ENCODE assay signal across 22 cellular contexts in the genomic region with DNA sequence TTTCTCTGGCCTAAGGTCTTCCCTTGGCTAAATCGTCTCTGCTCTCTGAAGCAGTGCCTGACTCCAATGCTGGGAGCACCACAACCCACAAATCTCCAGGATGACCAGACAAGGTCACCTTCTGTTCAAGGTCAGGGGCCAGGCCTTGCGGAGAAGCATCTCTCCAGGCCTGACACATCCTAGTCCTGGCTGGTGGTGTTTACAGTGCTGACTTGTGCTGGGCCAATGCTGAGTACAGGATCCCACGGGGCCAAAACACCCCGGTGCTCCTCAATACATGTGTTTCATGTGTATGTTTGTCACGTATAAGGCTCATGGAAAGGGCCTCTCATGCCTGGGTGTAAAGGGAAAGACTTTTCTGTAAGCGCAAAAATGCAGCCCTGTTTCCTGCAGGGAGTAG.
"Had no signal": no experiment of that assay in that cellular context is flagged by ENCODE, and none has a peak within 500 bp of the region (broad histone marks: within the 10 kb centered on the region; RNA-seq: fewer than 3 reads in every experiment).

No MANE protein-coding gene starts in this region.

- H3K9me3 Mint-ChIP-seq: nephron progenitor cell, type B pancreatic cell had no signal

- H3K27ac ChIP-seq: coronary artery, left ventricle myocardium inferior, lower lobe of right lung, pancreas, suprapubic skin, thyroid gland, vagina had no signal

- H3K4me1 Mint-ChIP-seq: naive thymus-derived CD4-positive, alpha-beta T cell had no signal

- H3K27ac Mint-ChIP-seq: naive thymus-derived CD4-positive, alpha-beta T cell; nephron progenitor cell; progenitor cell of endocrine pancreas; type B pancreatic cell had no signal

- H3K36me3 ChIP-seq: left ventricle myocardium inferior, lower lobe of right lung, pancreas, suprapubic skin, thyroid gland, vagina had no signal

- FAIRE-seq: pancreas, small intestine had no signal

- H3K9me3 ChIP-seq: left ventricle myocardium inferior, lower lobe of right lung, pancreas, suprapubic skin, thyroid gland, vagina had no signal

- DNase-seq: effector CD4-positive, alpha-beta T cell; foreskin melanocyte; head of caudate nucleus; hippocampal formation; islet precursor cell; left ventricle myocardium inferior; lower lobe of right lung; mesendoderm; naive thymus-derived CD4-positive, alpha-beta T cell; nephron progenitor cell; nucleus accumbens; pancreas; right cardiac atrium; small intestine; stimulated activated CD4-positive, alpha-beta T cell treated with anti-CD3 and anti-CD28 coated beads, Interleukin-12 subunit alpha, Interleukin-12 subunit beta, amount 100 ng/mL, for 4 hours; stimulated activated naive CD4-positive, alpha-beta T cell treated with Interleukin-2 at 50 U/mL for 16 hours; thyroid gland had no signal

- ATAC-seq: lower lobe of right lung; naive thymus-derived CD4-positive, alpha-beta T cell; pancreas; right cardiac atrium had no signal

- H3K4me3 Mint-ChIP-seq: naive thymus-derived CD4-positive, alpha-beta T cell; nephron progenitor cell; type B pancreatic cell had no signal

- H3K27me3 ChIP-seq: pancreas, suprapubic skin, thyroid gland, vagina had no signal

- H3K4me3 ChIP-seq: coronary artery, left ventricle myocardium inferior, lower lobe of right lung, pancreas, suprapubic skin, thyroid gland, vagina had no signal

- H3K4me1 ChIP-seq: lower lobe of right lung, pancreas, suprapubic skin, thyroid gland, vagina had no signal

- H3K27me3 Mint-ChIP-seq: naive thymus-derived CD4-positive, alpha-beta T cell; progenitor cell of endocrine pancreas; type B pancreatic cell had no signal

- H3K36me3 Mint-ChIP-seq: naive thymus-derived CD4-positive, alpha-beta T cell; type B pancreatic cell had no signal
